In the genomic region with DNA sequence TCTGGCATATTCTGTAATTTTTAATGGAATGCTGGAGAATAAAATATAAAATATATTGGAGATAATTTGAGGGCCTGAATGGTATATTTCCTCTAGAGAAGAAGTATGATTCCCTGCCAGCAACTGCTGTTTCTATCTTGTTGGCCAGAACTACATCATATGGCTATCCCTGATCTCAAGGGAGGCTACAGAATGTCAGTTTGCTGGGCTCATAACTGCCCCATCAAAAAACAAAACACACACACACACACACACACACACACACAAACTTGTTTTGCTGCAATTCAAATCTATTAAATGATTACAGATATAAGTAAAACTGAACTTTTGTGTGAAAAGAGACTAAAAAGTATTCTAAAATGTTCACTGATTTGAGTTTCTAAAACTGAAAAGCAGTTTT, we compare ENCODE assay signal across 19 cellular contexts. TPM values are rescaled to one million over a fixed set of nuclear protein-coding genes. Genes with fewer than 3 reads are reported as not detected.
DNase-seq lines count a peak whose midpoint lies in the region; ATAC-seq, FAIRE-seq and TF ChIP-seq lines count a peak whose summit lies in the region.
"Had no signal": no experiment of that assay in that cellular context is flagged by ENCODE, and none has a peak within 500 bp of the region (broad histone marks: within the 10 kb centered on the region; RNA-seq: fewer than 3 reads in every experiment).

No MANE protein-coding gene starts in this region.

- H3K4me3 Mint-ChIP-seq in MCF 10A (ENCODE audit: unreplicated experiment) = no peak overlapping the region
- H3K4me3 Mint-ChIP-seq in stimulated activated effector memory CD8-positive, alpha-beta T cell treated with anti-CD3 and anti-CD28 coated beads, Interleukin-12 subunit alpha, Interleukin-12 subunit beta, amount 100 ng/mL, for 72 hours = no peak overlapping the region
- H3K4me3 Mint-ChIP-seq: CD4-positive, alpha-beta T cell had no signal

- CTCF ChIA-PET in MCF 10A (lab: Yijun Ruan, JAX) = interaction anchor here (1.2 kb wide), 1 partner anchor 83 kb away, joined by 4 read pairs; no protein-coding TSS in a partner anchor

- TF ChIP-seq POLR2A in breast epithelium (IDR thresholded peaks at IDR 0.05) (no peak), H54 (IDR thresholded peaks at IDR 0.05; ENCODE audit: low read depth, low read length) (no peak)

- H3K4me1 ChIP-seq in breast epithelium = no peaks in the 10 kb centered on the region

- H3K27me3 Mint-ChIP-seq in MCF 10A (ENCODE audit: insufficient read depth, unreplicated experiment) = no peaks in the 10 kb centered on the region
- H3K27me3 Mint-ChIP-seq: CD4-positive, alpha-beta T cell had no signal

- DNase-seq in MCF 10A (ENCODE audit: unreplicated experiment) = no peak
- DNase-seq in breast epithelium (ENCODE audit: low spot score in 2 of 2) = no peak
- DNase-seq in choroid plexus epithelial cell (ENCODE audit: low read depth) = peak; percentile 68
- peak; percentile 24 for DNase-seq in fibroblast of the conjunctiva (ENCODE audit: low read depth)
- DNase-seq in stimulated activated effector memory CD8-positive, alpha-beta T cell treated with anti-CD3 and anti-CD28 coated beads, Interleukin-12 subunit alpha, Interleukin-12 subunit beta, amount 100 ng/mL, for 72 hours (ENCODE audit: low spot score in 2 of 2) = no peak
- no peak for DNase-seq in activated CD8-positive, alpha-beta memory T cell treated with anti-CD3 and anti-CD28 coated beads, Interleukin-2, amount 50 U/mL, for 4 hours
- no peak for DNase-seq in H54 (ENCODE audit: insufficient read length, low spot score)
- DNase-seq in DMS153 (lab: John Stamatoyannopoulos, UW) = no peak
- DNase-seq: 8988T; BE2C; Calu3; CD4-positive, alpha-beta T cell; NCI-H1105; NCI-H510A; NCI-H82; OCI-M1; SHP77 treated with DMSO at 0.1 percent for 48 hours had no signal

- no peak for ATAC-seq in stimulated activated effector memory CD8-positive, alpha-beta T cell treated with anti-CD3 and anti-CD28 coated beads, Interleukin-12 subunit alpha, Interleukin-12 subunit beta, amount 100 ng/mL, for 72 hours
- ATAC-seq: SK-N-SH treated with all-trans-retinoic acid at 6 μM for 48 hours had no signal

- no peak overlapping the region for H3K27ac ChIP-seq in breast epithelium

- BruUV-seq in MCF 10A (replicated peaks; lab: Mats Ljungman, UMichigan) = no TSS peak

- POLR2A ChIA-PET in MCF 10A (lab: Yijun Ruan, JAX) = no interaction called here

- H3K9me3 ChIP-seq in breast epithelium = no peaks in the 10 kb centered on the region
- H3K9me3 ChIP-seq: BE2C had no signal

- no peak overlapping the region for H3K4me3 ChIP-seq in breast epithelium
- no peak overlapping the region for H3K4me3 ChIP-seq in choroid plexus epithelial cell (ENCODE audit: low read depth, low read length)

- H3K4me1 Mint-ChIP-seq in MCF 10A (ENCODE audit: insufficient read depth, unreplicated experiment) = peaks cover 17% of the 10 kb centered on the region
- H3K4me1 Mint-ChIP-seq in stimulated activated effector memory CD8-positive, alpha-beta T cell treated with anti-CD3 and anti-CD28 coated beads, Interleukin-12 subunit alpha, Interleukin-12 subunit beta, amount 100 ng/mL, for 72 hours = peaks cover 27% of the 10 kb centered on the region

- H3K27ac Mint-ChIP-seq in MCF 10A (ENCODE audit: low read depth, unreplicated experiment) = peak overlapping the region; percentile 49
- H3K27ac Mint-ChIP-seq in stimulated activated effector memory CD8-positive, alpha-beta T cell treated with anti-CD3 and anti-CD28 coated beads, Interleukin-12 subunit alpha, Interleukin-12 subunit beta, amount 100 ng/mL, for 72 hours = peak overlapping the region; percentile 19

- FAIRE-seq in H54 (lab: Jason Lieb, UNC) = no peak
- FAIRE-seq: HTR-8/SVneo had no signal

- no peaks in the 10 kb centered on the region for H3K9me3 Mint-ChIP-seq in MCF 10A (ENCODE audit: unreplicated experiment)
- H3K9me3 Mint-ChIP-seq in stimulated activated effector memory CD8-positive, alpha-beta T cell treated with anti-CD3 and anti-CD28 coated beads, Interleukin-12 subunit alpha, Interleukin-12 subunit beta, amount 100 ng/mL, for 72 hours = peaks cover 3% of the 10 kb centered on the region
- H3K9me3 Mint-ChIP-seq: CD4-positive, alpha-beta T cell had no signal

- H3K36me3 Mint-ChIP-seq in MCF 10A (ENCODE audit: insufficient read depth, unreplicated experiment) = peaks cover 27% of the 10 kb centered on the region
- H3K36me3 Mint-ChIP-seq in stimulated activated effector memory CD8-positive, alpha-beta T cell treated with anti-CD3 and anti-CD28 coated beads, Interleukin-12 subunit alpha, Interleukin-12 subunit beta, amount 100 ng/mL, for 72 hours = peaks cover 80% of the 10 kb centered on the region

- TF ChIP-seq CTCF in MCF 10A (IDR thresholded peaks at IDR 0.05; ENCODE audit: unreplicated experiment) (no peak), breast epithelium (IDR thresholded peaks at IDR 0.05) (no peak), choroid plexus epithelial cell (conservative IDR thresholded peaks at IDR 0.05; ENCODE audit: low read depth, low read length) (no peak)

- H3K36me3 ChIP-seq in breast epithelium = no peaks in the 10 kb centered on the region
- H3K36me3 ChIP-seq: BE2C had no signal

- intact Hi-C loops in MCF 10A (cut with micrococcal nuclease) (no loop called here), breast epithelium (cut with DNase I; ENCODE audit: low total_unique reads) (no loop called here)

- H3K27me3 ChIP-seq in breast epithelium = no peaks in the 10 kb centered on the region
- H3K27me3 ChIP-seq: BE2C had no signal

RNA-seq across cellular contexts. Expression of a gene that starts 51.0 kb away (rescaled TPM):
- total RNA-seq in MCF 10A (2022) (15.8 and 19.5 TPM in 2 replicates), breast epithelium (10 to 100 TPM; 15.2 to 43.2 (median 22.0) TPM)

Comparison
In these comparisons a context has a peak if more than half of its experiments do, and no peak if none do; other contexts are left out.
1. DNase-seq: peak in choroid plexus epithelial cell (single experiment) and fibroblast of the conjunctiva (single experiment); none in MCF 10A (single experiment), breast epithelium (0 of 2), stimulated activated effector memory CD8-positive, alpha-beta T cell treated with anti-CD3 and anti-CD28 coated beads, Interleukin-12 subunit alpha, Interleukin-12 subunit beta, amount 100 ng/mL, for 72 hours (0 of 2), activated CD8-positive, alpha-beta memory T cell treated with anti-CD3 and anti-CD28 coated beads, Interleukin-2, amount 50 U/mL, for 4 hours (single experiment), H54 (single experiment) and DMS153 (single experiment).